9 cellular contexts compared by ENCODE assay signal in the genomic region with DNA sequence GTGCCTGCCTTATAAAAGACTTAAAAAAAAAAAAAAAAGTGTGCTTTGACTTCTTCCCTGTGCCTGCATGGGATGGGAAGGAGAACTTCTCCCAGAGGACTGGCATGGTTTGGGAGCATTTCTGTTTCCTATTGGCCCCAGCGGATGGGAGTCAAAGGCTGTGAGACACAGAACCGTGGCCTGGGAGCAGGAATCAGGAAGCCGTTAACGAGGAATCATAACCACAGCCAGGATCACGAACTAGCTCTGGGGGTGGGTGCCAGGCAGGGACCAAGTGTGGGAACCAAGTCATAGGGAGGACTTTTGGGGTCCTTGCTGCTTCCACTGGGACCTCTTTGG. TPM values are rescaled to one million over a fixed set of nuclear protein-coding genes. Genes with fewer than 3 reads are reported as not detected.
DNase-seq lines count a peak whose midpoint lies in the region; ATAC-seq and TF ChIP-seq lines count a peak whose summit lies in the region.
"Had no signal": no experiment of that assay in that cellular context is flagged by ENCODE, and none has a peak within 500 bp of the region (broad histone marks: within the 10 kb centered on the region; RNA-seq: fewer than 3 reads in every experiment).

No MANE protein-coding gene starts in this region.

- no peaks in the 10 kb centered on the region for H3K36me3 ChIP-seq in neural progenitor cell

- peaks cover 27% of the 10 kb centered on the region for H3K4me1 ChIP-seq in neural progenitor cell

- H3K9me3 Mint-ChIP-seq in neural progenitor cell: peaks cover under 1% of the 10 kb centered on the region

- H3K9ac ChIP-seq in neural progenitor cell: peak overlapping the region; percentile 2

- H3K4me3 Mint-ChIP-seq in neural progenitor cell: peak overlapping the region; percentile 84

- peak overlapping the region; percentile 98 for H3K27ac Mint-ChIP-seq in neural progenitor cell

- peaks cover 7% of the 10 kb centered on the region for H3K36me3 Mint-ChIP-seq in neural progenitor cell

- peaks cover 8% of the 10 kb centered on the region for H3K9me3 ChIP-seq in neural progenitor cell (ENCODE audit: low read depth)

- H2AFZ ChIP-seq in neural progenitor cell (replicated peaks): peak overlapping the region; percentile 48

- peak overlapping the region; percentile 77 for H3K4me2 ChIP-seq in neural progenitor cell

- H3K27ac ChIP-seq in neural progenitor cell: peak overlapping the region; percentile 89

- H3K27me3 ChIP-seq in neural progenitor cell: no peaks in the 10 kb centered on the region

- ATAC-seq in HG03342 (IDR thresholded peaks at IDR 0.05; ENCODE audit: unreplicated experiment): no peak
- no peak for ATAC-seq in GM21528 (IDR thresholded peaks at IDR 0.05; ENCODE audit: low FRiP score, unreplicated experiment)

- no peaks in the 10 kb centered on the region for H3K79me2 ChIP-seq in neural progenitor cell (ENCODE audit: low read depth)

- H4K20me1 ChIP-seq in neural progenitor cell (ENCODE audit: low read depth): no peaks in the 10 kb centered on the region

- peaks cover 41% of the 10 kb centered on the region for H3K4me1 Mint-ChIP-seq in neural progenitor cell

- peaks cover 5% of the 10 kb centered on the region for H3K27me3 Mint-ChIP-seq in neural progenitor cell (ENCODE audit: insufficient read depth, low read depth)

- DNase-seq in AG20443 (ENCODE audit: low spot score) (peak; percentile 59), RPMI7951 (ENCODE audit: low read depth) (peak; percentile 69), fibroblast of peridontal ligament (ENCODE audit: extremely low read depth) (peak; percentile 36), neural progenitor cell (ENCODE audit: low spot score) (no peak), CD1c-positive myeloid dendritic cell (ENCODE audit: extremely low spot score) (no peak), NCI-H748 (lab: John Stamatoyannopoulos, UW; ENCODE audit: unreplicated experiment) (no peak)
- DNase-seq: amygdala had no signal

- H3K4me3 ChIP-seq in neural progenitor cell: peak overlapping the region; percentile 34

- no peak for TF ChIP-seq CTCF in neural progenitor cell (IDR thresholded peaks at IDR 0.05)

- peaks cover 34% of the 10 kb centered on the region for H3F3A ChIP-seq in neural progenitor cell (ENCODE audit: low read depth)

RNA-seq across cellular contexts. Expression of gene C1QTNF6, which starts 0.5 kb away (rescaled TPM):
- total RNA-seq in RPMI7951 (2014; rRNA removed; shearing (Covaris generic)): 2.0 and 2.2 TPM in 2 replicates
- 7.2 and 12.2 TPM in 2 replicates for total RNA-seq in neural progenitor cell (ENCODE audit: low replicate concordance)

RNA-seq across cellular contexts. Expression of gene SSTR3, which starts 24.8 kb away (rescaled TPM):
- total RNA-seq in RPMI7951 (2014; rRNA removed; shearing (Covaris generic)): not detected in 2 replicates
- 0.19 and 0.53 TPM in 2 replicates for total RNA-seq in neural progenitor cell (ENCODE audit: low replicate concordance)

RNA-seq across cellular contexts. Expression of gene IL2RB, which starts 37.8 kb away (rescaled TPM):
- total RNA-seq in RPMI7951 (2014; rRNA removed; shearing (Covaris generic)): 0.10 TPM in 1 of 2 replicates, not detected in the other
- total RNA-seq in neural progenitor cell (ENCODE audit: low replicate concordance): 0.62 TPM in 1 of 2 replicates, not detected in the other

RNA-seq across cellular contexts. Expression of gene RAC2, which starts 56.5 kb away (rescaled TPM):
- 138 and 151 TPM in 2 replicates for total RNA-seq in RPMI7951 (2014; rRNA removed; shearing (Covaris generic))
- 1.7 and 2.1 TPM in 2 replicates for total RNA-seq in neural progenitor cell (ENCODE audit: low replicate concordance)

Comparison
In these comparisons a context has a peak if more than half of its experiments do, and no peak if none do; other contexts are left out.
1. DNase-seq: peak in AG20443 (single experiment), RPMI7951 (single experiment) and fibroblast of peridontal ligament (single experiment); none in neural progenitor cell (single experiment), CD1c-positive myeloid dendritic cell (single experiment) and NCI-H748 (single experiment).